In genomic region chrX:24241822-24242648, GRCh38 we compare ENCODE assay signal across 8 cellular contexts.
DNase-seq lines count a peak whose midpoint lies in the region; ATAC-seq, FAIRE-seq and TF ChIP-seq lines count a peak whose summit lies in the region.

No MANE protein-coding gene starts in this region.

- H3K79me2 ChIP-seq in keratinocyte (ENCODE audit: control insufficient read depth, insufficient read depth, low read length) = no peaks in the 10 kb centered on the region

- no peak for TF ChIP-seq POLR2A in NB4 (IDR thresholded peaks at IDR 0.05; ENCODE audit: extremely low read depth, insufficient read length)

- peaks cover 18% of the 10 kb centered on the region for H3K4me1 ChIP-seq in keratinocyte (ENCODE audit: control insufficient read depth, extremely low read depth, insufficient read depth, low read length)

- H3K27ac ChIP-seq in keratinocyte (ENCODE audit: control insufficient read depth, insufficient read depth, low read length) = no peak overlapping the region

- no peaks in the 10 kb centered on the region for H3K27me3 ChIP-seq in keratinocyte (ENCODE audit: control insufficient read depth, extremely low read depth, insufficient read depth, low read length)

- H2AFZ ChIP-seq in keratinocyte (ENCODE audit: control insufficient read depth, low read length) = no peak overlapping the region

- no peak overlapping the region for H3K9ac ChIP-seq in keratinocyte (ENCODE audit: control insufficient read depth, extremely low read depth, insufficient read depth, low read length)

- H3K4me3 ChIP-seq in NB4 (ENCODE audit: low read depth, low read length) (no peak overlapping the region), astrocyte of the cerebellum (ENCODE audit: low read depth, low read length) (no peak overlapping the region), keratinocyte (ENCODE audit: control insufficient read depth in 2 of 3, extremely low read depth in 1 of 3, insufficient read depth in 2 of 3, low read depth in 1 of 3, low read length in 3 of 3) (no peak overlapping the region)

- TF ChIP-seq CTCF in NB4 (IDR thresholded peaks at IDR 0.05; ENCODE audit: low read depth, low read length) (peak; percentile 13), astrocyte of the cerebellum (IDR thresholded peaks at IDR 0.05; ENCODE audit: low read depth, low read length, missing control alignments) (peak; percentile 48), keratinocyte (optimal IDR thresholded peaks at IDR 0.05 in 1 of 3, IDR thresholded peaks at IDR 0.05 in 1 of 3, conservative IDR thresholded peaks at IDR 0.05 in 1 of 3; ENCODE audit: extremely low read depth in 1 of 3, insufficient read depth in 2 of 3, low read length in 3 of 3) (peak; percentile 29 to 42 (median 34))

- ATAC-seq in GM21529 (IDR thresholded peaks at IDR 0.05; ENCODE audit: unreplicated experiment) = peak; percentile 25

- no peak overlapping the region for H3K4me2 ChIP-seq in keratinocyte (ENCODE audit: control insufficient read depth, extremely low read depth, insufficient read depth, low read depth, low read length)

- peak; percentile 15 for DNase-seq in NCI-H2196 (lab: John Stamatoyannopoulos, UW; ENCODE audit: unreplicated experiment)
- no peak for DNase-seq in NCI-H2196 treated with DMSO at 0.1 percent for 48 hours (lab: John Stamatoyannopoulos, UW; ENCODE audit: unreplicated experiment)
- peak; percentile 64 for DNase-seq in NB4 (ENCODE audit: low read depth)
- peak; percentile 22 for DNase-seq in astrocyte of the cerebellum (ENCODE audit: low read depth)
- DNase-seq in keratinocyte (ENCODE audit: low read depth, low spot score) = no peak
- DNase-seq in mesenteric fat pad (ENCODE audit: low spot score) = no peak
- no peak for DNase-seq in islet precursor cell

- no peak for FAIRE-seq in keratinocyte (lab: Jason Lieb, UNC)

- H3K9me3 ChIP-seq in keratinocyte (ENCODE audit: control insufficient read depth, low read depth, low read length) = no peaks in the 10 kb centered on the region

- H3K36me3 ChIP-seq in keratinocyte (ENCODE audit: control insufficient read depth in 2 of 2, extremely low read depth in 1 of 2, insufficient read depth in 2 of 2, low read length in 2 of 2) = no peaks in the 10 kb centered on the region

- in situ Hi-C loops in astrocyte of the cerebellum (cut with HindIII; ENCODE audit: low sequenced_read_pairs) = loop anchor here (5.0 kb wide), 1 partner anchor 40 kb away; no protein-coding TSS in a partner anchor

- dilution Hi-C loops in keratinocyte (cut with MboI; ENCODE audit: extremely low pct_ligation_motif_present, low sequenced_read_pairs) = no loop called here

- no peaks in the 10 kb centered on the region for H3K9me1 ChIP-seq in keratinocyte (ENCODE audit: control insufficient read depth, extremely low read depth, insufficient read depth, low read length)

- H4K20me1 ChIP-seq in keratinocyte (ENCODE audit: control insufficient read depth, extremely low read depth, insufficient read depth, low read length) = no peaks in the 10 kb centered on the region

Comparison
In these comparisons a context has a peak if more than half of its experiments do, and no peak if none do; other contexts are left out.
1. DNase-seq: peak in NCI-H2196 (single experiment), NB4 (single experiment) and astrocyte of the cerebellum (single experiment); none in NCI-H2196 treated with DMSO at 0.1 percent for 48 hours (single experiment), keratinocyte (single experiment), mesenteric fat pad (single experiment) and islet precursor cell (single experiment).
2. Peak in every context shown above with its lines, with median percentiles within 50 percentile points of each other: CTCF ChIP-seq.